9 cellular contexts compared by ENCODE assay signal in the genomic region with DNA sequence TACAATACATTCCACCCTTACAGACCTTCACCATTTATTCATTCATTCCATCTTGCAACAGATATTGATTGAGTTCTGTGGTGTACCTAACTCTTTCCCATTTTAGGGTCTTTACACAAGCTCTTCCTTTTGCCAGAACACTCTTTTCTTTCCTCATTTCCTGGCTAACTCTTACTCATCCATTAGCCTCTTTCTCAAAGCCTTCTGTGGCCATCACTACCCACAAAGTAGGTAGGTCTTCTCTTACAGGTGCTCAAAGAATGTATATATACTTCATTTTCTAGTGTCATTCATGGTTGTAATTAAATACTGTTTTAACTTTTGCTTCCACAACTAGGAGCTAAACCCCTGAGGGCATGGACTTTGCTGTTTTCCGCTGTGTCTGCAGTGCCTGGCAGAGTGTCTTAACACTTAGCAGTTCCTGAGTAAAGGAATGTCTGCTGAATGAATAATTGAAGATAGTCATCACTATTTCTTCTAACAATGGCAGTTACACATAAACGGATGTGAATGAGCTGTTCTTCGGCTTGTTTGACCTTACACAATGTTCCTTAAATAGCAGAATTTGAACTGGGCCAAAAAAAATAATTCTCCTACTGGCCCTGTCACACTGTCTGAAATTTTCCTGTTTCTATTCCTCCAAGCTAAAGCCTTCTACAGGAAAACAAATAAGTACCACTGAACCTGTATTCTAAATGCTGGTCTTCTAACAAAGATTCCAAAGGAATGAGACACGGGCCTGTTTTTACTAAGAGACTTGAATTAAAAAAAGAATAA. TPM values are rescaled to one million over a fixed set of nuclear protein-coding genes. Genes with fewer than 3 reads are reported as not detected.
DNase-seq lines count a peak whose midpoint lies in the region; TF ChIP-seq lines count a peak whose summit lies in the region.
"Had no signal": no experiment of that assay in that cellular context is flagged by ENCODE, and none has a peak within 500 bp of the region (broad histone marks: within the 10 kb centered on the region; RNA-seq: fewer than 3 reads in every experiment).

No MANE protein-coding gene starts in this region.

- DNase-seq in GOT3 (lab: John Stamatoyannopoulos, UW) (peak; percentile 11), adipocyte (ENCODE audit: low read depth) (peak; percentile 87), globus pallidus (ENCODE audit: low spot score) (peak; percentile 11), sigmoid colon (no peak), activated T-cell treated with anti-CD3 and anti-CD28 coated beads for 4 hours (no peak), NCI-H82 treated with DMSO at 0.1 percent for 48 hours (lab: John Stamatoyannopoulos, UW; ENCODE audit: unreplicated experiment) (no peak), NCI-H2227 treated with DMSO at 0.1 percent for 48 hours (lab: John Stamatoyannopoulos, UW) (no peak)
- no peak for DNase-seq in activated CD4-positive, alpha-beta T cell treated with anti-CD3 and anti-CD28 coated beads, Interleukin-2, amount 50 U/mL, for 1 hour
- DNase-seq: T-helper 1 cell had no signal

- TF ChIP-seq CTCF in sigmoid colon (IDR thresholded peaks at IDR 0.05) = no peak

- H3K4me1 ChIP-seq in adipocyte (ENCODE audit: control insufficient read depth, insufficient read depth, low read length) = peaks cover 29% of the 10 kb centered on the region
- peaks cover 0 to 51% (median 28%) of the 10 kb centered on the region in 4 donors for H3K4me1 ChIP-seq in sigmoid colon

- H3K27me3 ChIP-seq in adipocyte (replicated peaks; ENCODE audit: control insufficient read depth, insufficient read depth, low read length) (no peaks in the 10 kb centered on the region), sigmoid colon (no peaks in the 10 kb centered on the region)

- H3K9ac ChIP-seq in adipocyte (ENCODE audit: low read length) = no peak overlapping the region

- peaks cover 18% of the 10 kb centered on the region for H3K36me3 ChIP-seq in adipocyte (ENCODE audit: control insufficient read depth, insufficient read depth, low read length, severe bottlenecking)
- peaks cover 0 to 27% (median 2%) of the 10 kb centered on the region in 4 donors for H3K36me3 ChIP-seq in sigmoid colon

- no peak for TF ChIP-seq EP300 in sigmoid colon (IDR thresholded peaks at IDR 0.05)

- H3K9me3 ChIP-seq in adipocyte (ENCODE audit: control insufficient read depth, low read length) = no peaks in the 10 kb centered on the region
- H3K9me3 ChIP-seq in sigmoid colon = no peaks in the 10 kb centered on the region

- intact Hi-C loops in sigmoid colon (cut with DNase I) = loop anchor here (5.0 to 10.0 kb wide), 2 partner anchors 33 to 130 kb away; partner anchors contain the start of genes COG5 and DUS4L

- no peak overlapping the region for H3K4me3 ChIP-seq in adipocyte (ENCODE audit: low read length)
- H3K4me3 ChIP-seq in sigmoid colon = no peak overlapping the region

- TF ChIP-seq POLR2A in sigmoid colon (IDR thresholded peaks at IDR 0.05) = no peak

- WGBS in sigmoid colon, 2 donors = 80 to 87% methylated on average over 4 of the region's 4 CpGs

- H3K27ac ChIP-seq in sigmoid colon = peak overlapping the region; percentile 10 to 81 (median 70)

RNA-seq across cellular contexts. Expression of gene BCAP29, which starts 15.1 kb away (rescaled TPM):
- total RNA-seq in sigmoid colon = 100 to 1,000 TPM; 104 to 173 (median 137) TPM
- polyA plus RNA-seq in sigmoid colon = 10 to 100 TPM; 15.6 to 38.2 (median 19.9) TPM

RNA-seq across cellular contexts. Expression of gene DUS4L, which starts 31.4 kb away (rescaled TPM):
- total RNA-seq in sigmoid colon = 10 to 100 TPM in 1 of 4 donors, 1 to 10 TPM in 3; 5.4 to 10.3 (median 8.3) TPM
- 1 to 10 TPM; 3.2 to 5.4 (median 4.3) TPM for polyA plus RNA-seq in sigmoid colon

RNA-seq across cellular contexts. Expression of gene COG5, which starts 31.4 kb away (rescaled TPM):
- 10 to 100 TPM; 26.8 to 73.4 (median 30.2) TPM for total RNA-seq in sigmoid colon
- polyA plus RNA-seq in sigmoid colon = 10 to 100 TPM; 11.0 to 27.6 (median 15.7) TPM

Comparison
In these comparisons a context has a peak if more than half of its experiments do, and no peak if none do; other contexts are left out.
1. DNase-seq: peak in GOT3 (single experiment), adipocyte (single experiment) and globus pallidus (single experiment); none in sigmoid colon (single experiment), activated T-cell treated with anti-CD3 and anti-CD28 coated beads for 4 hours (single experiment), NCI-H82 treated with DMSO at 0.1 percent for 48 hours (single experiment), activated CD4-positive, alpha-beta T cell treated with anti-CD3 and anti-CD28 coated beads, Interleukin-2, amount 50 U/mL, for 1 hour (single experiment) and NCI-H2227 treated with DMSO at 0.1 percent for 48 hours (single experiment).